ENCODE assay signal across 26 cellular contexts in genomic region chr10:63837043-63837442, GRCh38.
"Had no signal": no experiment of that assay in that cellular context is flagged by ENCODE, and none has a peak within 500 bp of the region (broad histone marks: within the 10 kb centered on the region; RNA-seq: fewer than 3 reads in every experiment).

No MANE protein-coding gene starts in this region.

- DNase-seq: nephron progenitor cell; occipital lobe; ovary; posterior cingulate gyrus; psoas muscle; right cardiac atrium; right lobe of liver; sigmoid colon; small intestine; stimulated activated CD4-positive, alpha-beta T cell treated with anti-CD3 and anti-CD28 coated beads, Interleukin-15, amount 100 ng/mL, for 24 hours; stimulated activated CD4-positive, alpha-beta T cell treated with anti-CD3 and anti-CD28 coated beads, Interleukin-2, amount 100 ng/mL, for 24 hours; stimulated activated CD4-positive, alpha-beta T cell treated with anti-CD3 and anti-CD28 coated beads, Interleukin-2, amount 100 ng/mL, for 48 hours; stimulated activated CD4-positive, alpha-beta T cell treated with anti-CD3 and anti-CD28 coated beads, Interleukin-4, amount 100 ng/mL, for 24 hours; stimulated activated naive B cell treated with anti-CD40 and anti-IgM and Interleukin-4, amounts not matched to agents 10 μg/mL and 1 μg/mL and 100 μg/mL, for 72 hours; stimulated activated naive CD4-positive, alpha-beta T cell treated with Interleukin-2 at 50 U/mL for 16 hours; stomach; thyroid gland; trophoblast cell; upper lobe of left lung had no signal

- H3K9me3 ChIP-seq: ovary, psoas muscle, right lobe of liver, sigmoid colon, stomach, thoracic aorta, thyroid gland, tibial nerve, upper lobe of left lung, vagina had no signal

- FAIRE-seq: small intestine, urothelium cell line had no signal

- H3K27ac ChIP-seq: ovary, parathyroid adenoma, psoas muscle, right lobe of liver, sigmoid colon, stomach, thoracic aorta, thyroid gland, tibial nerve, upper lobe of left lung, vagina had no signal

- H3K9ac ChIP-seq: parathyroid adenoma had no signal

- ATAC-seq: natural killer cell treated with Interleukin-12 subunit alpha and Interleukin-12 subunit beta and Interleukin-15 and Interleukin-18, amount 100 ng/mL, for 72 hours; psoas muscle; right cardiac atrium; right lobe of liver; stimulated activated effector memory CD8-positive, alpha-beta T cell treated with anti-CD3 and anti-CD28 coated beads, Interleukin-12 subunit alpha, Interleukin-12 subunit beta, amount 100 ng/mL, for 72 hours; stimulated activated naive B cell treated with anti-CD40 and anti-IgM and Interleukin-4, amounts not matched to agents 10 μg/mL and 1 μg/mL and 100 μg/mL, for 72 hours had no signal

- H3K4me3 ChIP-seq: ovary, psoas muscle, right lobe of liver, sigmoid colon, stomach, thoracic aorta, thyroid gland, tibial nerve, upper lobe of left lung, vagina had no signal

- H3K79me2 ChIP-seq: parathyroid adenoma had no signal

- H3K36me3 ChIP-seq: ovary, right lobe of liver, sigmoid colon, stomach, thoracic aorta, thyroid gland, tibial nerve, upper lobe of left lung, vagina had no signal

- H2AFZ ChIP-seq: parathyroid adenoma had no signal

- H3K27me3 ChIP-seq: ovary, right lobe of liver, sigmoid colon, stomach, thyroid gland, tibial nerve, upper lobe of left lung, vagina had no signal

- H3K4me1 ChIP-seq: parathyroid adenoma, psoas muscle, right lobe of liver, stomach, thyroid gland, tibial nerve, upper lobe of left lung, vagina had no signal
